8 cellular contexts compared by ENCODE assay signal in genomic region chrX:51332943-51333631, GRCh38. TPM values are rescaled to one million over a fixed set of nuclear protein-coding genes. Genes with fewer than 3 reads are reported as not detected.
A peak's percentile ranks its signal among the peaks of the same experiment; 100 is the strongest.
DNase-seq lines count a peak whose midpoint lies in the region; ATAC-seq and TF ChIP-seq lines count a peak whose summit lies in the region.
"Not testable (repeated sequence)": the region's sequence is repeated elsewhere in the genome, so short reads cannot be mapped to it uniquely, and the experiment has no call there.

No MANE protein-coding gene starts in this region.

- not testable (repeated sequence) for H2AK5ac ChIP-seq in H9 (ENCODE audit: insufficient read length, low read length); neuronal stem cell (ENCODE audit: low read depth, low read length)

- H3K23me2 ChIP-seq in H9 (ENCODE audit: insufficient read length, low read depth, low read length, poor library complexity, severe bottlenecking), result not testable (repeated sequence)

- not testable (repeated sequence) for H3K36me3 Mint-ChIP-seq in H9 (ENCODE audit: insufficient read depth in 1 of 3, low read depth in 3 of 3); T-helper 17 cell (ENCODE audit: low read depth); activated naive CD8-positive, alpha-beta T cell treated with anti-CD3 and anti-CD28 coated beads, Interleukin-2, amount 50 U/mL, for 24 hours (ENCODE audit: low read depth); stimulated activated naive CD8-positive, alpha-beta T cell treated with anti-CD3 and anti-CD28 coated beads, Interleukin-15, Interleukin-2, amounts not matched to agents 100 ng/mL and 50 ng/mL, for 24 hours (ENCODE audit: low read depth)

- peak overlapping the region; percentile 61 to 91 (median 80); a peak in 3 of 7 replicates for H3K27ac Mint-ChIP-seq in H9
- H3K27ac Mint-ChIP-seq in T-helper 17 cell; activated naive CD8-positive, alpha-beta T cell treated with anti-CD3 and anti-CD28 coated beads, Interleukin-2, amount 50 U/mL, for 24 hours: not testable (repeated sequence)
- peak overlapping the region; percentile 36 for H3K27ac Mint-ChIP-seq in stimulated activated naive CD8-positive, alpha-beta T cell treated with anti-CD3 and anti-CD28 coated beads, Interleukin-15, Interleukin-2, amounts not matched to agents 100 ng/mL and 50 ng/mL, for 24 hours

- H3K4ac ChIP-seq in H9 (ENCODE audit: low read depth, low read length); neuronal stem cell (ENCODE audit: low read length): not testable (repeated sequence)

- not testable (repeated sequence) for H3K79me1 ChIP-seq in H9 (ENCODE audit: insufficient read depth, low read depth, low read length, poor library complexity, severe bottlenecking); neuronal stem cell (ENCODE audit: low read depth, low read length)

- H3K4me3 ChIP-seq in epithelial cell of esophagus (ENCODE audit: low read length), result peak overlapping the region; percentile 28
- H3K4me3 ChIP-seq in iPS-18a (ENCODE audit: low read length), result peak overlapping the region; percentile 59
- peak overlapping the region; percentile 50 to 84 for H3K4me3 ChIP-seq in neuronal stem cell (ENCODE audit: low read length in 2 of 2)

- H3T11ph ChIP-seq in H9 (ENCODE audit: low read length), result not testable (repeated sequence)

- H4K8ac ChIP-seq in H9 (replicated peaks; ENCODE audit: insufficient read length, low read depth, low read length); neuronal stem cell (ENCODE audit: low read depth, low read length): not testable (repeated sequence)

- H3K4me3 Mint-ChIP-seq in H9 (peak overlapping the region; percentile 84 to 90), T-helper 17 cell (peak overlapping the region; percentile 90)
- peak overlapping the region; percentile 83 for H3K4me3 Mint-ChIP-seq in activated naive CD8-positive, alpha-beta T cell treated with anti-CD3 and anti-CD28 coated beads, Interleukin-2, amount 50 U/mL, for 24 hours
- H3K4me3 Mint-ChIP-seq in stimulated activated naive CD8-positive, alpha-beta T cell treated with anti-CD3 and anti-CD28 coated beads, Interleukin-15, Interleukin-2, amounts not matched to agents 100 ng/mL and 50 ng/mL, for 24 hours, result peak overlapping the region; percentile 86

- not testable (repeated sequence) for H3K56ac ChIP-seq in H9 (ENCODE audit: insufficient read length, low read depth, low read length)

- not testable (repeated sequence) for H2BK20ac ChIP-seq in H9 (ENCODE audit: low read depth, low read length, poor library complexity, severe bottlenecking)

- H2BK12ac ChIP-seq in H9 (ENCODE audit: insufficient read length, low read depth, low read length); neuronal stem cell (ENCODE audit: low read length): not testable (repeated sequence)

- not testable (repeated sequence) for H3K27me3 ChIP-seq in H9 (ENCODE audit: insufficient read depth, low read length); iPS-18a (ENCODE audit: control insufficient read depth, insufficient read depth, low read length)
- peaks cover 0 to 24% (median 0%) of the 10 kb centered on the region in 3 experiments for H3K27me3 ChIP-seq in neuronal stem cell (ENCODE audit: control insufficient read depth in 3 of 3, insufficient read depth in 3 of 3, low read depth in 1 of 3, low read length in 3 of 3)

- peaks cover 17% of the 10 kb centered on the region for H3K9me3 ChIP-seq in H9 (ENCODE audit: control insufficient read depth, low read depth, low read length)
- not testable (repeated sequence) for H3K9me3 ChIP-seq in T-helper 17 cell (ENCODE audit: control insufficient read depth, low read length, poor library complexity, severe bottlenecking); iPS-18a (ENCODE audit: control insufficient read depth, low read depth, low read length); neuronal stem cell (replicated peaks in 1 of 2; ENCODE audit: control insufficient read depth in 2 of 2, insufficient read depth in 1 of 2, low read depth in 1 of 2, low read length in 2 of 2)

- peak; percentile 1 for DNase-seq in Ammon's horn (ENCODE audit: low spot score)
- not testable (repeated sequence) for DNase-seq in H9; T-helper 17 cell; epithelial cell of esophagus (ENCODE audit: low read depth); neuronal stem cell (ENCODE audit: low spot score)
- DNase-seq in activated naive CD8-positive, alpha-beta T cell treated with anti-CD3 and anti-CD28 coated beads, Interleukin-2, amount 50 U/mL, for 24 hours, result peak; percentile 2

- not testable (repeated sequence) for H4K91ac ChIP-seq in H9 (ENCODE audit: insufficient read length, low read depth, low read length); neuronal stem cell (ENCODE audit: low read depth, low read length, poor library complexity)

- not testable (repeated sequence) for H2AFZ ChIP-seq in H9 (ENCODE audit: low read length)
- H2AFZ ChIP-seq in neuronal stem cell (ENCODE audit: low read length), result peak overlapping the region; percentile 91

- H3K9ac ChIP-seq in H9 (ENCODE audit: extremely low read depth, insufficient read length, low read length) (peak overlapping the region; percentile 37), iPS-18a (ENCODE audit: low read length) (peak overlapping the region; percentile 58), neuronal stem cell (ENCODE audit: low read depth, low read length, poor library complexity) (peak overlapping the region; percentile 21)

- not testable (repeated sequence) for H3K27me3 Mint-ChIP-seq in H9 (ENCODE audit: low read depth); T-helper 17 cell; activated naive CD8-positive, alpha-beta T cell treated with anti-CD3 and anti-CD28 coated beads, Interleukin-2, amount 50 U/mL, for 24 hours; stimulated activated naive CD8-positive, alpha-beta T cell treated with anti-CD3 and anti-CD28 coated beads, Interleukin-15, Interleukin-2, amounts not matched to agents 100 ng/mL and 50 ng/mL, for 24 hours

- not testable (repeated sequence) for H3K79me2 ChIP-seq in H9 (ENCODE audit: insufficient read depth, low read length)

- peak overlapping the region; percentile 49 for H3K4me2 ChIP-seq in H9 (ENCODE audit: insufficient read depth, insufficient read length, low read length)
- H3K4me2 ChIP-seq in neuronal stem cell (ENCODE audit: insufficient read depth, low read length, poor library complexity, severe bottlenecking), result peak overlapping the region; percentile 54

- H3K9me3 Mint-ChIP-seq in H9, result peaks cover 67 to 70% of the 10 kb centered on the region in 2 experiments
- not testable (repeated sequence) for H3K9me3 Mint-ChIP-seq in activated naive CD8-positive, alpha-beta T cell treated with anti-CD3 and anti-CD28 coated beads, Interleukin-2, amount 50 U/mL, for 24 hours; stimulated activated naive CD8-positive, alpha-beta T cell treated with anti-CD3 and anti-CD28 coated beads, Interleukin-15, Interleukin-2, amounts not matched to agents 100 ng/mL and 50 ng/mL, for 24 hours

- ATAC-seq in T-helper 17 cell, result peak; percentile 20
- ATAC-seq in activated naive CD8-positive, alpha-beta T cell treated with anti-CD3 and anti-CD28 coated beads, Interleukin-2, amount 50 U/mL, for 24 hours, result peak; percentile 17

- H3K36me3 ChIP-seq in iPS-18a (ENCODE audit: control insufficient read depth, low read depth, low read length); neuronal stem cell (replicated peaks in 1 of 2; ENCODE audit: control insufficient read depth in 2 of 2, insufficient read depth in 2 of 2, low read length in 2 of 2): not testable (repeated sequence)

- not testable (repeated sequence) for H3K18ac ChIP-seq in H9 (ENCODE audit: insufficient read length, low read depth, low read length)
- peak overlapping the region; percentile 71 for H3K18ac ChIP-seq in neuronal stem cell (ENCODE audit: low read length)

- not testable (repeated sequence) for H2BK15ac ChIP-seq in H9 (ENCODE audit: low read depth, low read length); neuronal stem cell (ENCODE audit: low read length)

- H3K14ac ChIP-seq in H9 (ENCODE audit: insufficient read depth, low read length), result peak overlapping the region; percentile 57; the same call in 1 of the 2 replicates
- H3K14ac ChIP-seq in neuronal stem cell (ENCODE audit: low read length), result not testable (repeated sequence)

- peaks cover 11 to 19% of the 10 kb centered on the region in 2 experiments for H3K4me1 Mint-ChIP-seq in H9
- H3K4me1 Mint-ChIP-seq in T-helper 17 cell, result not testable (repeated sequence)
- H3K4me1 Mint-ChIP-seq in activated naive CD8-positive, alpha-beta T cell treated with anti-CD3 and anti-CD28 coated beads, Interleukin-2, amount 50 U/mL, for 24 hours, result peaks cover 13% of the 10 kb centered on the region
- peaks cover 15% of the 10 kb centered on the region for H3K4me1 Mint-ChIP-seq in stimulated activated naive CD8-positive, alpha-beta T cell treated with anti-CD3 and anti-CD28 coated beads, Interleukin-15, Interleukin-2, amounts not matched to agents 100 ng/mL and 50 ng/mL, for 24 hours (ENCODE audit: low read depth)

- not testable (repeated sequence) for TF ChIP-seq CTCF in H9 (conservative IDR thresholded peaks at IDR 0.05); epithelial cell of esophagus (IDR thresholded peaks at IDR 0.05; ENCODE audit: insufficient read depth, low read depth, low read length, missing control alignments)

- H3K23ac ChIP-seq in H9 (ENCODE audit: insufficient read length, low read depth, low read length); neuronal stem cell (ENCODE audit: low read depth, low read length, poor library complexity): not testable (repeated sequence)

- H3K27ac ChIP-seq in H9 (ENCODE audit: insufficient read length, low read depth, low read length); iPS-18a (ENCODE audit: low read length): not testable (repeated sequence)
- peak overlapping the region; percentile 49 for H3K27ac ChIP-seq in neuronal stem cell (replicated peaks; ENCODE audit: low read length)

- not testable (repeated sequence) for H2BK5ac ChIP-seq in H9 (ENCODE audit: insufficient read length, low read length); neuronal stem cell (ENCODE audit: low read length)

- not testable (repeated sequence) for H4K20me1 ChIP-seq in H9 (ENCODE audit: control insufficient read depth, insufficient read depth, insufficient read length)

- not testable (repeated sequence) for H3K4me1 ChIP-seq in H9 (ENCODE audit: insufficient read depth, low read length); iPS-18a (ENCODE audit: control insufficient read depth, low read depth, low read length); neuronal stem cell (ENCODE audit: control insufficient read depth in 2 of 2, insufficient read depth in 1 of 2, low read depth in 1 of 2, low read length in 2 of 2)

- H4K5ac ChIP-seq in H9 (ENCODE audit: insufficient read length, low read depth, low read length), result not testable (repeated sequence)

- WGBS in H9 (ENCODE audit: extremely low coverage, insufficient read length, low lambda C conversion rate), result no CpG with 5 or more reads among the region's 49 CpGs
- WGBS in neuronal stem cell (ENCODE audit: extremely low coverage in 2 of 2, insufficient read length in 2 of 2, insufficient replicate concordance in 1 of 2), 2 donors, result no CpG with 5 or more reads among the region's 49 CpGs

- not testable (repeated sequence) for H2BK120ac ChIP-seq in H9 (ENCODE audit: low read depth, low read length, poor library complexity, severe bottlenecking); neuronal stem cell (ENCODE audit: low read depth, low read length)

RNA-seq across cellular contexts. Expression of gene NUDT10, which starts 0.5 kb away (rescaled TPM):
- total RNA-seq in H9 (2021), result 11.9 and 12.2 TPM in 2 replicates
- total RNA-seq in T-helper 17 cell, result not detected
- polyA plus RNA-seq in neuronal stem cell (2013, experiment 1 of 2), result 18.1 TPM
- polyA plus RNA-seq in neuronal stem cell (2013, experiment 2 of 2), result 18.1 TPM

Comparison
In these comparisons a context has a peak if more than half of its experiments do, and no peak if none do; other contexts are left out.
1. RNA of gene NUDT10, which starts 0.5 kb away (total RNA-seq): 11.9 to 12.2 TPM in H9; not detected in T-helper 17 cell; every median in the first group is over 10 times any median in the second.
2. Peak in every context shown above with its lines, with median percentiles within 50 percentile points of each other: H3K9ac ChIP-seq, H3K4me3 Mint-ChIP-seq and H3K4me3 ChIP-seq.